Comparison of ENCODE assay signal across 23 cellular contexts in the genomic region with DNA sequence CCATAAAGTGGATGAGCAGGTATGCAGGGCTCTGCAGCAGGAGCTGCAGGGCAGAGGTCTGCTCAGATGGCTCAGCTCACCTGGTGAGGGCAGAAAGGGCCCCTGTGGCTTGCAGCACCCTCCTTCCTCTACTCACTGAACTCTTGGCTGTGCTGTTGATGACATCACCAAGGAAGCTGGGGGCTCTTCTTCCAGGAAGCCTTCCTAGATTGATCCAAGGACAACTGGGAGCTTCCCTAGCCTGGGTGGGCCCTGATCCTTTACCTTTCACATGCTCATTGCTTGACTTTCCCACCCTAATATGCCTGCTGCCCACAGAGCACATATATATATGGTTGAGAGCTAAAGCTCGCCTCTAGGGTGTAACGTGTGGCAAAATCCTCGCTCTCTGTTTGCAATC. TPM values are rescaled to one million over a fixed set of nuclear protein-coding genes. Genes with fewer than 3 reads are reported as not detected.
"Had no signal": no experiment of that assay in that cellular context is flagged by ENCODE, and none has a peak within 500 bp of the region (broad histone marks: within the 10 kb centered on the region; RNA-seq: fewer than 3 reads in every experiment).

No MANE protein-coding gene starts in this region.

- H3K9me3 Mint-ChIP-seq: activated CD8-positive, alpha-beta T cell treated with anti-CD3 and anti-CD28 coated beads for 36 hours; activated T-cell treated with anti-CD3 and anti-CD28 coated beads, Interleukin-2, amount 50 U/mL, for 72 hours; nephron; type B pancreatic cell had no signal

- H3K27ac Mint-ChIP-seq: activated CD8-positive, alpha-beta T cell treated with anti-CD3 and anti-CD28 coated beads for 36 hours; activated T-cell treated with anti-CD3 and anti-CD28 coated beads, Interleukin-2, amount 50 U/mL, for 72 hours; nephron; type B pancreatic cell had no signal

- H3K4me3 ChIP-seq: esophagus squamous epithelium, prostate gland had no signal

- H3K4me3 Mint-ChIP-seq: activated CD8-positive, alpha-beta T cell treated with anti-CD3 and anti-CD28 coated beads for 36 hours; activated T-cell treated with anti-CD3 and anti-CD28 coated beads, Interleukin-2, amount 50 U/mL, for 72 hours; nephron; type B pancreatic cell had no signal

- DNase-seq: activated CD8-positive, alpha-beta memory T cell treated with anti-CD3 and anti-CD28 coated beads, Interleukin-2, amount 50 U/mL, for 48 hours; activated CD8-positive, alpha-beta T cell treated with anti-CD3 and anti-CD28 coated beads for 36 hours; activated T-cell treated with anti-CD3 and anti-CD28 coated beads, Interleukin-2, amount 50 U/mL, for 72 hours; anterior cingulate cortex; esophagus squamous epithelium; hypothalamus; mesenchymal stem cell; right cardiac atrium; small intestine; stimulated activated CD4-positive, alpha-beta T cell treated with anti-CD3 and anti-CD28 coated beads, Interleukin-4, amount 100 ng/mL, for 24 hours; stimulated activated naive CD4-positive, alpha-beta T cell treated with Interleukin-2 at 50 U/mL for 16 hours; SW 1271 had no signal

- H3K36me3 Mint-ChIP-seq: type B pancreatic cell had no signal

- H3K27ac ChIP-seq: esophagus squamous epithelium, prostate gland had no signal

- ATAC-seq: activated CD4-positive, CD25-positive, alpha-beta regulatory T cell treated with anti-CD3 and anti-CD28 coated beads, Interleukin-2, amount 50 U/mL, for 24 hours; activated CD8-positive, alpha-beta T cell treated with anti-CD3 and anti-CD28 coated beads for 36 hours; activated T-cell treated with anti-CD3 and anti-CD28 coated beads, Interleukin-2, amount 50 U/mL, for 72 hours; right cardiac atrium had no signal

- H3K9me3 ChIP-seq: esophagus squamous epithelium, prostate gland had no signal

- FAIRE-seq: small intestine had no signal

- H3K36me3 ChIP-seq: esophagus squamous epithelium, prostate gland had no signal

RNA-seq across cellular contexts. Expression of gene KIF19, which starts 2.5 kb away (rescaled TPM):
- total RNA-seq: chondrocyte, fibroblast of villous mesenchyme, kidney epithelial cell had no signal

RNA-seq across cellular contexts. Expression of gene BTBD17, which starts 33.2 kb away (rescaled TPM):
- total RNA-seq: activated CD8-positive, alpha-beta T cell treated with anti-CD3 and anti-CD28 coated beads for 36 hours; activated T-cell treated with anti-CD3 and anti-CD28 coated beads, Interleukin-2, amount 50 U/mL, for 72 hours; chondrocyte; esophagus squamous epithelium; fibroblast of villous mesenchyme; kidney epithelial cell; liver; mucosa of gallbladder; prostate gland; right cardiac atrium; SK-MEL-5 had no signal
- polyA plus RNA-seq: liver, right cardiac atrium had no signal

RNA-seq across cellular contexts. Expression of gene GPR142, which starts 38.8 kb away (rescaled TPM):
- total RNA-seq: activated CD8-positive, alpha-beta T cell treated with anti-CD3 and anti-CD28 coated beads for 36 hours; activated T-cell treated with anti-CD3 and anti-CD28 coated beads, Interleukin-2, amount 50 U/mL, for 72 hours; chondrocyte; fibroblast of villous mesenchyme; kidney epithelial cell; omental fat pad; right cardiac atrium; SK-MEL-5 had no signal
- polyA plus RNA-seq: right cardiac atrium had no signal

RNA-seq across cellular contexts. Expression of gene DNAI2, which starts 54.5 kb away (rescaled TPM):
- total RNA-seq: chondrocyte, fibroblast of villous mesenchyme, kidney epithelial cell, liver, omental fat pad, SK-MEL-5 had no signal
- polyA plus RNA-seq: liver, right cardiac atrium had no signal
